ENCODE assay signal across 9 cellular contexts in genomic region chr5:123610665-123611406, GRCh38.
DNase-seq lines count a peak whose midpoint lies in the region; ATAC-seq, FAIRE-seq and TF ChIP-seq lines count a peak whose summit lies in the region.
"Had no signal": no experiment of that assay in that cellular context is flagged by ENCODE, and none has a peak within 500 bp of the region (broad histone marks: within the 10 kb centered on the region; RNA-seq: fewer than 3 reads in every experiment).

No MANE protein-coding gene starts in this region.

- H3K4me1 Mint-ChIP-seq in stimulated activated naive B cell treated with anti-CD40 and anti-IgM and Interleukin-4, amounts not matched to agents 10 μg/mL and 1 μg/mL and 100 μg/mL, for 72 hours: peaks cover 13 to 23% of the 10 kb centered on the region in 2 donors

- no peak overlapping the region for H3K4me3 Mint-ChIP-seq in stimulated activated naive B cell treated with anti-CD40 and anti-IgM and Interleukin-4, amounts not matched to agents 10 μg/mL and 1 μg/mL and 100 μg/mL, for 72 hours
- H3K4me3 Mint-ChIP-seq: activated naive CD8-positive, alpha-beta T cell treated with anti-CD3 and anti-CD28 coated beads, Interleukin-2, amount 10 ng/mL, durations not matched to agents 7 days and 5 days had no signal

- no peak overlapping the region for H3K27ac Mint-ChIP-seq in stimulated activated naive B cell treated with anti-CD40 and anti-IgM and Interleukin-4, amounts not matched to agents 10 μg/mL and 1 μg/mL and 100 μg/mL, for 72 hours
- H3K27ac Mint-ChIP-seq: activated naive CD8-positive, alpha-beta T cell treated with anti-CD3 and anti-CD28 coated beads, Interleukin-2, amount 10 ng/mL, durations not matched to agents 7 days and 5 days had no signal

- no peaks in the 10 kb centered on the region for H3K9me3 Mint-ChIP-seq in stimulated activated naive B cell treated with anti-CD40 and anti-IgM and Interleukin-4, amounts not matched to agents 10 μg/mL and 1 μg/mL and 100 μg/mL, for 72 hours
- H3K9me3 Mint-ChIP-seq: activated naive CD8-positive, alpha-beta T cell treated with anti-CD3 and anti-CD28 coated beads, Interleukin-2, amount 10 ng/mL, durations not matched to agents 7 days and 5 days had no signal

- peak; percentile 96 for TF ChIP-seq CTCF in D721Med (IDR thresholded peaks at IDR 0.05; ENCODE audit: insufficient read depth, missing control alignments)
- peak; percentile 69 for TF ChIP-seq CTCF in brain microvascular endothelial cell (IDR thresholded peaks at IDR 0.05; ENCODE audit: low read depth, low read length, missing control alignments)

- ATAC-seq in GM18520 (IDR thresholded peaks at IDR 0.05; ENCODE audit: unreplicated experiment) (peak; percentile 46), HG03342 (IDR thresholded peaks at IDR 0.05; ENCODE audit: unreplicated experiment) (peak; percentile 65), HG02970 (IDR thresholded peaks at IDR 0.05; ENCODE audit: low FRiP score, unreplicated experiment) (no peak)
- peak in 1 of 2 donors; percentile 42 for ATAC-seq in stimulated activated naive B cell treated with anti-CD40 and anti-IgM and Interleukin-4, amounts not matched to agents 10 μg/mL and 1 μg/mL and 100 μg/mL, for 72 hours (replicated peaks)

- no peak overlapping the region for H3K4me3 ChIP-seq in brain microvascular endothelial cell (ENCODE audit: low read depth, low read length)

- in situ Hi-C loops in brain microvascular endothelial cell (cut with HindIII; ENCODE audit: low pct_ligation_motif_present, low sequenced_read_pairs): no loop called here

- no peaks in the 10 kb centered on the region for H3K27me3 Mint-ChIP-seq in stimulated activated naive B cell treated with anti-CD40 and anti-IgM and Interleukin-4, amounts not matched to agents 10 μg/mL and 1 μg/mL and 100 μg/mL, for 72 hours
- H3K27me3 Mint-ChIP-seq: activated naive CD8-positive, alpha-beta T cell treated with anti-CD3 and anti-CD28 coated beads, Interleukin-2, amount 10 ng/mL, durations not matched to agents 7 days and 5 days had no signal

- peaks cover 11 to 26% of the 10 kb centered on the region in 2 donors for H3K36me3 Mint-ChIP-seq in stimulated activated naive B cell treated with anti-CD40 and anti-IgM and Interleukin-4, amounts not matched to agents 10 μg/mL and 1 μg/mL and 100 μg/mL, for 72 hours

- no peaks in the 10 kb centered on the region for H3K27me3 ChIP-seq in brain microvascular endothelial cell (replicated peaks)

- H3K36me3 ChIP-seq in brain microvascular endothelial cell (replicated peaks): peaks cover 6% of the 10 kb centered on the region

- FAIRE-seq in D721Med (lab: Jason Lieb, UNC): peak; percentile 55

- DNase-seq in D721Med (ENCODE audit: insufficient read length, low spot score) (no peak), NCI-H774 (lab: John Stamatoyannopoulos, UW) (peak; percentile 23), brain microvascular endothelial cell (peak; percentile 60), iPS-NIHi7 (ENCODE audit: extremely low spot score) (peak; percentile 25)
- peak; percentile 8 for DNase-seq in stimulated activated naive B cell treated with anti-CD40 and anti-IgM and Interleukin-4, amounts not matched to agents 10 μg/mL and 1 μg/mL and 100 μg/mL, for 72 hours
- DNase-seq: activated naive CD8-positive, alpha-beta T cell treated with anti-CD3 and anti-CD28 coated beads, Interleukin-2, amount 10 ng/mL, durations not matched to agents 7 days and 5 days had no signal

- no peak overlapping the region for H3K27ac ChIP-seq in brain microvascular endothelial cell
